Comparison of ENCODE assay signal across 14 cellular contexts in the genomic region with DNA sequence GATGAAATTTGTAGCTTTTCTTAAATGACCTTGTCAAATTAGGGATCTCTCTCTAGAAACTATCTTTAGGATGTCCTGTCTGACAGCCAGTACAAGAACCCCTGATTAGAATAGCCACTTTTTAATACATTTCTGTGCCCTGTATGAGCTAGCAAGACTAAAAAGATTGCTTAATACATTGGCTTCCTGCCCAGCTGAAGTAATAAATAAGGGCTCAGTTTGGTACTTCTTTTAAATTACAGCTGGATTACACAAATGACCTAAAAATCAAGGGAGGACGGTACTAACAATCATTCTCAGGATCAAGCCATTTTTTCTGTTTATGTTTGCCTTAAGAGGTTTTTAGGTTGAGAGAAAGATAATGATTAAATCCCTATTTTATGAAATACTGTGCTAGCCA. TPM values are rescaled to one million over a fixed set of nuclear protein-coding genes. Genes with fewer than 3 reads are reported as not detected.
DNase-seq lines count a peak whose midpoint lies in the region; TF ChIP-seq lines count a peak whose summit lies in the region.
"Had no signal": no experiment of that assay in that cellular context is flagged by ENCODE, and none has a peak within 500 bp of the region (broad histone marks: within the 10 kb centered on the region; RNA-seq: fewer than 3 reads in every experiment).

No MANE protein-coding gene starts in this region.

- TF ChIP-seq POLR2A in adrenal gland (IDR thresholded peaks at IDR 0.05) (no peak), esophagus muscularis mucosa (IDR thresholded peaks at IDR 0.05; ENCODE audit: low read depth) (no peak)

- H3K27me3 ChIP-seq in adrenal gland (peaks cover 8% of the 10 kb centered on the region), esophagus muscularis mucosa (peaks cover 0 to 7% (median 0%) of the 10 kb centered on the region in 4 donors)
- H3K27me3 ChIP-seq: upper lobe of left lung had no signal

- no peak overlapping the region for H3K4me3 ChIP-seq in adrenal gland
- H3K4me3 ChIP-seq in esophagus muscularis mucosa, result no peak overlapping the region
- H3K4me3 ChIP-seq: lower lobe of right lung, upper lobe of left lung had no signal

- H3K9me3 ChIP-seq in adrenal gland (replicated peaks in 1 of 3), result no peaks in the 10 kb centered on the region
- no peaks in the 10 kb centered on the region for H3K9me3 ChIP-seq in esophagus muscularis mucosa
- H3K9me3 ChIP-seq: lower lobe of right lung, upper lobe of left lung had no signal

- TF ChIP-seq CTCF in adrenal gland (IDR thresholded peaks at IDR 0.05) (no peak), esophagus muscularis mucosa (IDR thresholded peaks at IDR 0.05) (no peak)

- DNase-seq in CD1c-positive myeloid dendritic cell (ENCODE audit: extremely low spot score) (peak; percentile 31), HT-29 (ENCODE audit: low spot score) (peak; percentile 20), adrenal gland (peak in 4 of 7 donors; percentile 20 to 40 (median 36)), iris pigment epithelial cell (ENCODE audit: low read depth) (peak; percentile 90), esophagus muscularis mucosa (ENCODE audit: extremely low spot score) (no peak), DMS153 (lab: John Stamatoyannopoulos, UW) (no peak), D341Med (ENCODE audit: low spot score) (no peak), activated gamma-delta T cell treated with Interleukin-2 at 50 U/mL for 16 hours (no peak)
- DNase-seq: activated CD4-positive, alpha-beta T cell treated with anti-CD3 and anti-CD28 coated beads for 4 hours; DND-41; lower lobe of right lung; NCI-H1436 treated with DMSO at 0.1 percent for 48 hours; SHP77; upper lobe of left lung had no signal

- 2 to 15% (median 3%) methylated on average over 1 of the region's 1 CpG for WGBS in adrenal gland, 4 donors
- whole genome bisulfite sequencing in esophagus muscularis mucosa, result 17% methylated on average over 1 of the region's 1 CpG

- H3K36me3 ChIP-seq in adrenal gland (replicated peaks in 1 of 2) (no peaks in the 10 kb centered on the region), esophagus muscularis mucosa (no peaks in the 10 kb centered on the region)
- H3K36me3 ChIP-seq: lower lobe of right lung, upper lobe of left lung had no signal

- no peak for TF ChIP-seq EP300 in esophagus muscularis mucosa (IDR thresholded peaks at IDR 0.05)

- H3K4me1 ChIP-seq in adrenal gland (replicated peaks in 1 of 2) (no peaks in the 10 kb centered on the region), esophagus muscularis mucosa (no peaks in the 10 kb centered on the region)
- H3K4me1 ChIP-seq: lower lobe of right lung, upper lobe of left lung had no signal

- intact Hi-C loops in adrenal gland (cut with DNase I), result no loop called here
- intact Hi-C loops in esophagus muscularis mucosa (cut with DNase I), result no loop called here

- H3K27ac ChIP-seq in adrenal gland (no peak overlapping the region), esophagus muscularis mucosa (replicated peaks in 1 of 4) (no peak overlapping the region)
- H3K27ac ChIP-seq: lower lobe of right lung, upper lobe of left lung had no signal

RNA-seq across cellular contexts. Expression of a gene that starts 11.6 kb away (rescaled TPM):
- total RNA-seq in HT-29 (2014; rRNA removed; shearing (Covaris generic)), result 50.7 and 62.9 TPM in 2 replicates
- total RNA-seq in adrenal gland, result 10 to 100 TPM; 47.9 to 94.6 (median 68.9) TPM
- 100 to 1,000 TPM in 1 of 3 donors, 10 to 100 TPM in 2; 30.1 to 182 (median 49.8) TPM for polyA plus RNA-seq in adrenal gland
- total RNA-seq in esophagus muscularis mucosa, result 10 to 100 TPM; 54.2 to 62.7 (median 60.1) TPM

Comparison
In these comparisons a context has a peak if more than half of its experiments do, and no peak if none do; other contexts are left out.
1. DNase-seq: peak in CD1c-positive myeloid dendritic cell (single experiment), HT-29 (single experiment), adrenal gland (4 of 7) and iris pigment epithelial cell (single experiment); none in esophagus muscularis mucosa (single experiment), DMS153 (single experiment), D341Med (single experiment) and activated gamma-delta T cell treated with Interleukin-2 at 50 U/mL for 16 hours (single experiment).